Comparison of ENCODE assay signal across 16 cellular contexts in genomic region chr1:58660105-58660504, GRCh38. TPM values are rescaled to one million over a fixed set of nuclear protein-coding genes. Genes with fewer than 3 reads are reported as not detected.
A peak's percentile ranks its signal among the peaks of the same experiment; 100 is the strongest.
DNase-seq lines count a peak whose midpoint lies in the region; ATAC-seq and TF ChIP-seq lines count a peak whose summit lies in the region.
"Had no signal": no experiment of that assay in that cellular context is flagged by ENCODE, and none has a peak within 500 bp of the region (broad histone marks: within the 10 kb centered on the region; RNA-seq: fewer than 3 reads in every experiment).

No MANE protein-coding gene starts in this region.

- CTCF ChIA-PET in Caco-2 (lab: Charles Lee) = interaction anchor here (1.3 kb wide), 1 partner anchor 1099 kb away, joined by 3 read pairs; no protein-coding TSS in a partner anchor

- H3K4me3 ChIP-seq in Caco-2 (ENCODE audit: low read depth, low read length) = no peak overlapping the region
- H3K4me3 ChIP-seq: K562, SJCRH30 had no signal

- H3K4me1 Mint-ChIP-seq in HFFc6 (ENCODE audit: low read depth) = peaks cover 6% of the 10 kb centered on the region
- peaks cover 15% of the 10 kb centered on the region for H3K4me1 Mint-ChIP-seq in chondrocyte (ENCODE audit: low read depth)
- H3K4me1 Mint-ChIP-seq in progenitor cell of endocrine pancreas (ENCODE audit: low read depth) = peaks cover 13% of the 10 kb centered on the region
- peaks cover 10% of the 10 kb centered on the region for H3K4me1 Mint-ChIP-seq in Caco-2 (ENCODE audit: low read depth, unreplicated experiment)
- peaks cover 4% of the 10 kb centered on the region for H3K4me1 Mint-ChIP-seq in activated CD4-positive, alpha-beta T cell treated with anti-CD3 and anti-CD28 coated beads, Interleukin-2, amount 10 ng/mL, durations not matched to agents 24 days and 14 days
- H3K4me1 Mint-ChIP-seq: H9 had no signal

- H3K9me3 ChIP-seq in Caco-2 = no peaks in the 10 kb centered on the region
- H3K9me3 ChIP-seq: SJCRH30 had no signal

- peaks cover 8% of the 10 kb centered on the region for H3K4me1 ChIP-seq in Caco-2
- H3K4me1 ChIP-seq: SJCRH30 had no signal

- POLR2A ChIA-PET in Caco-2 (lab: Charles Lee) = interaction anchor here (0.7 kb wide), 1 partner anchor 40 kb away, joined by 3 read pairs; the partner anchor contains the start of gene MYSM1

- no TSS peak for BruUV-seq in Caco-2 (replicated peaks; lab: Mats Ljungman, UMichigan)

- no peak for ATAC-seq in GM21381 (IDR thresholded peaks at IDR 0.05; ENCODE audit: unreplicated experiment)
- ATAC-seq: K562, PC-3 had no signal

- intact Hi-C loops in Caco-2 (cut with micrococcal nuclease; ENCODE audit: unreplicated experiment) = no loop called here
- intact Hi-C loops in activated CD4-positive, alpha-beta T cell treated with anti-CD3 and anti-CD28 coated beads, Interleukin-2, amount 10 ng/mL, durations not matched to agents 24 days and 14 days (cut with micrococcal nuclease) = no loop called here

- H3K4me3 Mint-ChIP-seq in HFFc6 (no peak overlapping the region), chondrocyte (ENCODE audit: unreplicated experiment) (no peak overlapping the region), progenitor cell of endocrine pancreas (ENCODE audit: low read depth) (no peak overlapping the region), Caco-2 (ENCODE audit: unreplicated experiment) (no peak overlapping the region)
- no peak overlapping the region for H3K4me3 Mint-ChIP-seq in activated CD4-positive, alpha-beta T cell treated with anti-CD3 and anti-CD28 coated beads, Interleukin-2, amount 10 ng/mL, durations not matched to agents 24 days and 14 days
- H3K4me3 Mint-ChIP-seq: H9 had no signal

- H3K27me3 ChIP-seq in Caco-2 (replicated peaks; ENCODE audit: control insufficient read depth, insufficient read depth, low read length) = no peaks in the 10 kb centered on the region
- H3K27me3 ChIP-seq: SJCRH30 had no signal

- DNase-seq in HFFc6 (no peak), chondrocyte (ENCODE audit: low spot score) (no peak), left kidney (ENCODE audit: low read depth, low spot score) (peak; percentile 34), progenitor cell of endocrine pancreas (ENCODE audit: low spot score, unreplicated experiment) (no peak), Caco-2 (no peak)
- DNase-seq in activated CD4-positive, alpha-beta T cell treated with anti-CD3 and anti-CD28 coated beads, Interleukin-2, amount 10 ng/mL, durations not matched to agents 24 days and 14 days = no peak
- DNase-seq: AML-193, DND-41, H9, NCI-H1436 treated with DMSO at 0.1 percent for 48 hours, NCI-H2029 treated with DMSO at 0.1 percent for 48 hours, NCI-H748 treated with DMSO at 0.1 percent for 48 hours, PC-3, SJCRH30 had no signal

- H3K9me3 Mint-ChIP-seq in HFFc6 = no peaks in the 10 kb centered on the region
- H3K9me3 Mint-ChIP-seq in chondrocyte (ENCODE audit: low read depth) = no peaks in the 10 kb centered on the region
- no peaks in the 10 kb centered on the region for H3K9me3 Mint-ChIP-seq in progenitor cell of endocrine pancreas (ENCODE audit: low read depth)
- H3K9me3 Mint-ChIP-seq in Caco-2 (ENCODE audit: unreplicated experiment) = no peaks in the 10 kb centered on the region
- H3K9me3 Mint-ChIP-seq in activated CD4-positive, alpha-beta T cell treated with anti-CD3 and anti-CD28 coated beads, Interleukin-2, amount 10 ng/mL, durations not matched to agents 24 days and 14 days = no peaks in the 10 kb centered on the region
- H3K9me3 Mint-ChIP-seq: H9 had no signal

- no peaks in the 10 kb centered on the region; the same call in 1 of the 2 replicates for H3K36me3 ChIP-seq in Caco-2 (ENCODE audit: control insufficient read depth, insufficient read depth, low read length)

- peak overlapping the region; percentile 21; the same call in 1 of the 2 replicates for H3K27ac Mint-ChIP-seq in HFFc6
- peak overlapping the region; percentile 51 for H3K27ac Mint-ChIP-seq in chondrocyte (ENCODE audit: unreplicated experiment)
- peak overlapping the region; percentile 62 for H3K27ac Mint-ChIP-seq in progenitor cell of endocrine pancreas
- H3K27ac Mint-ChIP-seq in Caco-2 (ENCODE audit: unreplicated experiment) = no peak overlapping the region
- no peak overlapping the region for H3K27ac Mint-ChIP-seq in activated CD4-positive, alpha-beta T cell treated with anti-CD3 and anti-CD28 coated beads, Interleukin-2, amount 10 ng/mL, durations not matched to agents 24 days and 14 days
- H3K27ac Mint-ChIP-seq: H9 had no signal

- peaks cover 43% of the 10 kb centered on the region for H3K36me3 Mint-ChIP-seq in HFFc6 (ENCODE audit: low read depth)
- H3K36me3 Mint-ChIP-seq in chondrocyte (ENCODE audit: low read depth) = peaks cover 20% of the 10 kb centered on the region
- peaks cover 20% of the 10 kb centered on the region for H3K36me3 Mint-ChIP-seq in progenitor cell of endocrine pancreas (ENCODE audit: insufficient read depth)
- H3K36me3 Mint-ChIP-seq in Caco-2 (ENCODE audit: insufficient read depth, unreplicated experiment) = peaks cover 53% of the 10 kb centered on the region
- peaks cover 61% of the 10 kb centered on the region for H3K36me3 Mint-ChIP-seq in activated CD4-positive, alpha-beta T cell treated with anti-CD3 and anti-CD28 coated beads, Interleukin-2, amount 10 ng/mL, durations not matched to agents 24 days and 14 days (ENCODE audit: low read depth)

- no peak for TF ChIP-seq CTCF in HFFc6 (IDR thresholded peaks at IDR 0.05)
- no peak for TF ChIP-seq CTCF in chondrocyte (IDR thresholded peaks at IDR 0.05)
- TF ChIP-seq CTCF in progenitor cell of endocrine pancreas (IDR thresholded peaks at IDR 0.05; ENCODE audit: unreplicated experiment) = no peak
- no peak for TF ChIP-seq CTCF in Caco-2 (IDR thresholded peaks at IDR 0.05; ENCODE audit: insufficient read depth in 1 of 2, low read depth in 1 of 2, low read length in 1 of 2, severe bottlenecking in 1 of 2, unreplicated experiment in 1 of 2)

- H3K27me3 Mint-ChIP-seq in HFFc6 (ENCODE audit: insufficient read depth) (no peaks in the 10 kb centered on the region), chondrocyte (ENCODE audit: low read depth) (no peaks in the 10 kb centered on the region), progenitor cell of endocrine pancreas (no peaks in the 10 kb centered on the region), Caco-2 (ENCODE audit: insufficient read depth, unreplicated experiment) (no peaks in the 10 kb centered on the region)
- no peaks in the 10 kb centered on the region for H3K27me3 Mint-ChIP-seq in activated CD4-positive, alpha-beta T cell treated with anti-CD3 and anti-CD28 coated beads, Interleukin-2, amount 10 ng/mL, durations not matched to agents 24 days and 14 days

RNA-seq across cellular contexts. Expression of gene MYSM1, which starts 39.8 kb away (rescaled TPM):
- total RNA-seq in HFFc6 (2021; fragmentation: NEBNext Ultra II Directional; extraction: Animal tissue kit (Norgen Biotek cat#: 25700)) = 10 to 100 TPM; 15.6 to 18.8 (median 18.0) TPM
- total RNA-seq in chondrocyte (26.6 to 33.8 TPM (median 29.8 TPM) in 3 replicates), progenitor cell of endocrine pancreas (75.4 and 75.8 TPM in 2 replicates), Caco-2 (2022) (35.1 TPM in 2 replicates)
- 42.4 and 43.9 TPM in 2 replicates for total RNA-seq in activated CD4-positive, alpha-beta T cell treated with anti-CD3 and anti-CD28 coated beads, Interleukin-2, amount 10 ng/mL, durations not matched to agents 24 days and 14 days

Comparison
In these comparisons a context has a peak if more than half of its experiments do, and no peak if none do; other contexts are left out.
1. H3K27ac Mint-ChIP-seq: peak in HFFc6 (single experiment), chondrocyte (single experiment) and progenitor cell of endocrine pancreas (single experiment); none in Caco-2 (single experiment) and activated CD4-positive, alpha-beta T cell treated with anti-CD3 and anti-CD28 coated beads, Interleukin-2, amount 10 ng/mL, durations not matched to agents 24 days and 14 days (single experiment).